Comparison of ENCODE assay signal across 8 cellular contexts in genomic region chr17:18185832-18186231, GRCh38. TPM values are rescaled to one million over a fixed set of nuclear protein-coding genes. Genes with fewer than 3 reads are reported as not detected.
A peak's percentile ranks its signal among the peaks of the same experiment; 100 is the strongest.
DNase-seq lines count a peak whose midpoint lies in the region; ATAC-seq, FAIRE-seq and TF ChIP-seq lines count a peak whose summit lies in the region.

No MANE protein-coding gene starts in this region.

- peak overlapping the region; percentile 95 for H3K4me2 ChIP-seq in K562 (ENCODE audit: insufficient read depth, low read length)
- H3K4me2 ChIP-seq in mesenchymal stem cell (ENCODE audit: low read length, poor library complexity, severe bottlenecking) = peak overlapping the region; percentile 78

- TF ChIP-seq EP300 in K562 (IDR thresholded peaks at IDR 0.05; ENCODE audit: low read length) = no peak

- H2BK120ac ChIP-seq in mesenchymal stem cell (ENCODE audit: low read depth, low read length) = no peak overlapping the region

- H2AFZ ChIP-seq in K562 (ENCODE audit: low read depth, low read length) (no peak overlapping the region), mesenchymal stem cell (ENCODE audit: low read depth, low read length) (no peak overlapping the region)

- H3K4me1 ChIP-seq in right atrium auricular region (peaks cover 0 to 76% of the 10 kb centered on the region in 2 donors), K562 (replicated peaks in 1 of 2; ENCODE audit: control insufficient read depth in 2 of 2, insufficient read depth in 2 of 2, low read length in 2 of 2) (peaks cover 40 to 41% of the 10 kb centered on the region in 2 experiments), mesenchymal stem cell (ENCODE audit: control insufficient read depth, insufficient read depth, low read depth, low read length) (peaks cover 40% of the 10 kb centered on the region), aorta (ENCODE audit: control insufficient read depth in 1 of 2, insufficient read depth in 2 of 2, low read length in 2 of 2) (peaks cover 2 to 9% of the 10 kb centered on the region in 2 donors)

- no peak for TF ChIP-seq RAD21 in K562 (CRISPR knock-in tag; conservative IDR thresholded peaks at IDR 0.05 in 1 of 2, IDR thresholded peaks at IDR 0.05 in 1 of 2)

- H3K36me3 ChIP-seq in right atrium auricular region = peaks cover 9% of the 10 kb centered on the region
- H3K36me3 ChIP-seq in K562 (ENCODE audit: control insufficient read depth, insufficient read depth, low read length) = peaks cover 50% of the 10 kb centered on the region; the same call in 2 of the 3 replicates
- peaks cover 14 to 22% of the 10 kb centered on the region in 2 experiments for H3K36me3 ChIP-seq in mesenchymal stem cell (ENCODE audit: control insufficient read depth in 1 of 2, insufficient read depth in 2 of 2, low read depth in 1 of 2, low read length in 2 of 2)
- no peaks in the 10 kb centered on the region for H3K36me3 ChIP-seq in aorta (ENCODE audit: control insufficient read depth in 1 of 2, insufficient read depth in 2 of 2, low read length in 1 of 2)

- peaks cover 72% of the 10 kb centered on the region for H3K79me2 ChIP-seq in K562 (ENCODE audit: control insufficient read depth, insufficient read depth, low read length)

- POLR2A ChIA-PET in K562 (lab: Yijun Ruan, JAX) = interaction anchor here (1.0 kb wide), 2 partner anchors 16 to 19 kb away, joined by 3 to 5 read pairs; no protein-coding TSS in a partner anchor

- no peak overlapping the region for H2AK5ac ChIP-seq in mesenchymal stem cell (ENCODE audit: low read length, severe bottlenecking)

- no peak overlapping the region for H4K91ac ChIP-seq in mesenchymal stem cell (ENCODE audit: low read length)

- peak overlapping the region in 1 of 2 experiments; percentile 23 for H3K23ac ChIP-seq in mesenchymal stem cell (ENCODE audit: low read length in 2 of 2)

- H3K27me3 ChIP-seq in right atrium auricular region (no peaks in the 10 kb centered on the region), K562 (ENCODE audit: control insufficient read depth in 2 of 2, insufficient read depth in 2 of 2, low read length in 2 of 2) (no peaks in the 10 kb centered on the region), mesenchymal stem cell (ENCODE audit: control insufficient read depth in 1 of 2, insufficient read depth in 1 of 2, low read length in 2 of 2) (no peaks in the 10 kb centered on the region), aorta (ENCODE audit: control insufficient read depth in 1 of 2, insufficient read depth in 2 of 2, low read length in 1 of 2) (no peaks in the 10 kb centered on the region)

- FAIRE-seq in K562 (lab: Jason Lieb, UNC) = peak; percentile 49

- H3K27ac ChIP-seq in right atrium auricular region (peak overlapping the region; percentile 92 to 94), K562 (ENCODE audit: extremely low read depth, low read depth, low read length) (peak overlapping the region; percentile 53; the same call in 2 of the 3 replicates), mesenchymal stem cell (ENCODE audit: low read length, poor library complexity, severe bottlenecking) (no peak overlapping the region), aorta (ENCODE audit: low read depth in 1 of 2, low read length in 2 of 2) (peak overlapping the region in 1 of 2 donors; percentile 46)

- no peak for TF ChIP-seq POLR2A in K562 (conservative IDR thresholded peaks at IDR 0.05)

- intact Hi-C loops in Right ventricle myocardium superior (cut with DNase I) (no loop called here), K562 (cut with micrococcal nuclease) (loop anchor here (2.0 kb wide), 1 partner anchor 45 kb away; no protein-coding TSS in a partner anchor), aorta (cut with DNase I) (no loop called here)

- H4K20me1 ChIP-seq in K562 (replicated peaks; ENCODE audit: control insufficient read depth, insufficient read depth, low read length) = peaks cover 43% of the 10 kb centered on the region

- DNase-seq in right atrium auricular region (ENCODE audit: low spot score) = no peak
- no peak for DNase-seq in Right ventricle myocardium superior
- DNase-seq in K562 (ENCODE audit: extremely low read depth in 1 of 4, low spot score in 3 of 4) = peak in 2 of 4 experiments; percentile 5 to 34
- peak; percentile 47 for DNase-seq in mesenchymal stem cell
- no peak for DNase-seq in aorta
- no peak for DNase-seq in NCI-H1105 (lab: John Stamatoyannopoulos, UW)
- no peak for DNase-seq in AG08395 (ENCODE audit: low spot score)

- TF ChIP-seq CTCF in right atrium auricular region (IDR thresholded peaks at IDR 0.05) (no peak), K562 (IDR thresholded peaks at IDR 0.05 in 2 of 3, conservative IDR thresholded peaks at IDR 0.05 in 1 of 3; ENCODE audit: insufficient read depth in 2 of 3, low read depth in 1 of 3, low read length in 3 of 3) (no peak)

- no TSS peak for BruUV-seq in K562 (replicated peaks; lab: Mats Ljungman, UMichigan)

- no peak overlapping the region for H4K8ac ChIP-seq in mesenchymal stem cell (ENCODE audit: low read length)

- no peak overlapping the region for H3K18ac ChIP-seq in mesenchymal stem cell (ENCODE audit: low read depth in 1 of 2, low read length in 2 of 2)

- H2BK15ac ChIP-seq in mesenchymal stem cell (ENCODE audit: low read depth, poor library complexity, severe bottlenecking) = no peak overlapping the region

- H3K79me1 ChIP-seq in mesenchymal stem cell (replicated peaks; ENCODE audit: low read length, poor library complexity, severe bottlenecking) = peaks cover 2% of the 10 kb centered on the region

- 3% methylated on average over 5 of the region's 5 CpGs for WGBS in K562 (ENCODE audit: insufficient coverage, low coverage, missing lambda C conversion rate)
- WGBS in mesenchymal stem cell = 69% methylated on average over 5 of the region's 5 CpGs
- WGBS in aorta, 2 donors = 28 to 30% methylated on average over 5 of the region's 5 CpGs

- H3K9ac ChIP-seq in K562 (ENCODE audit: insufficient read depth in 1 of 2, low read depth in 2 of 2, low read length in 2 of 2) (peak overlapping the region; percentile 83 to 94; a peak in 3 of 4 replicates), mesenchymal stem cell (ENCODE audit: low read length) (peak overlapping the region; percentile 96)

- CTCF ChIA-PET in K562 (lab: Yijun Ruan, JAX; ENCODE audit: low intra/inter-chr PET ratio) = interaction anchor here (1.1 kb wide), 1 partner anchor 45 kb away, joined by 4 read pairs; no protein-coding TSS in a partner anchor

- H3K14ac ChIP-seq in mesenchymal stem cell (ENCODE audit: low read length in 2 of 2) = no peak overlapping the region

- no peaks in the 10 kb centered on the region for H3K9me3 ChIP-seq in right atrium auricular region
- H3K9me3 ChIP-seq in K562 (replicated peaks; ENCODE audit: control insufficient read depth, insufficient read depth, low read depth, low read length) = no peaks in the 10 kb centered on the region
- H3K9me3 ChIP-seq in mesenchymal stem cell (ENCODE audit: control insufficient read depth, low read length) = no peaks in the 10 kb centered on the region
- H3K9me3 ChIP-seq in aorta (ENCODE audit: control insufficient read depth, low read length) = no peaks in the 10 kb centered on the region

- in situ Hi-C loops in K562 (cut with MboI) = no loop called here

- no peak overlapping the region for H2BK12ac ChIP-seq in mesenchymal stem cell (ENCODE audit: low read length in 2 of 2)

- peak overlapping the region; percentile 85 to 92 for H3K4me3 ChIP-seq in right atrium auricular region
- H3K4me3 ChIP-seq in K562 = peak overlapping the region; percentile 69
- peak overlapping the region in 1 of 2 experiments; percentile 89 for H3K4me3 ChIP-seq in mesenchymal stem cell (ENCODE audit: insufficient read depth in 1 of 2, low read depth in 1 of 2, low read length in 2 of 2)
- H3K4me3 ChIP-seq in aorta (ENCODE audit: low read length in 2 of 2) = peak overlapping the region; percentile 45 to 58

- H2BK5ac ChIP-seq in mesenchymal stem cell (ENCODE audit: low read depth, low read length, poor library complexity, severe bottlenecking) = no peak overlapping the region

- H3K4ac ChIP-seq in mesenchymal stem cell (ENCODE audit: low read depth in 1 of 2, low read length in 2 of 2) = no peak overlapping the region

- ATAC-seq in Right ventricle myocardium superior (ENCODE audit: poor library complexity) (no peak), K562 (no peak), aorta (ENCODE audit: low FRiP score) (no peak), GM18873 (IDR thresholded peaks at IDR 0.05; ENCODE audit: low FRiP score, unreplicated experiment) (no peak)

- no peaks in the 10 kb centered on the region for H3K9me1 ChIP-seq in K562 (ENCODE audit: control insufficient read depth, insufficient read depth, low read length)

RNA-seq across cellular contexts. Expression of gene ALKBH5, which starts 2.2 kb away (rescaled TPM):
- total RNA-seq in right atrium auricular region = 100 to 1,000 TPM; 177 to 193 TPM
- 179 TPM for total RNA-seq in Right ventricle myocardium superior
- 13.7 and 27.0 TPM in 2 replicates for total RNA-seq in K562 (2011; cell fraction: chromatin; rRNA removed; ENCODE audit: low replicate concordance)
- total RNA-seq in K562 (2011; cell fraction: nucleolus; rRNA removed) = 25.8 and 27.0 TPM in 2 replicates
- total RNA-seq in K562 (2011; cell fraction: nucleoplasm; rRNA removed) = 21.0 and 29.0 TPM in 2 replicates
- total RNA-seq in K562 (2014; rRNA removed) = 49.2 and 63.0 TPM in 2 replicates
- 34.6 and 37.5 TPM in 2 replicates for total RNA-seq in K562 (2014; rRNA removed; fragmentation: Illumina TruSeq; extraction: Trizol)
- 46.6 and 47.4 TPM in 2 replicates for total RNA-seq in K562 (2015; rRNA removed; fragmentation: Illumina TruSeq; extraction: Trizol)
- 70.0 and 73.8 TPM in 2 replicates for total RNA-seq in K562 (2021)
- 51.7 and 52.6 TPM in 2 replicates for polyA plus RNA-seq in K562 (2011; rRNA removed)
- polyA plus RNA-seq in K562 (2011; cell fraction: cytosol; rRNA removed) = 72.8 and 75.5 TPM in 2 replicates
- 25.7 and 27.6 TPM in 2 replicates for polyA plus RNA-seq in K562 (2011; cell fraction: nucleus; rRNA removed)
- polyA plus RNA-seq in K562 (2012) = 30.7 and 36.5 TPM in 2 replicates
- polyA plus RNA-seq in K562 (2014; fragmentation: Illumina TruSeq; extraction: Trizol) = 47.2 and 52.2 TPM in 2 replicates
- polyA plus RNA-seq in K562 (2014; fragmentation: Nextera tagmentation; extraction: Ambion mirVana) = 10 to 100 TPM; 11.4 to 18.0 TPM
- polyA plus RNA-seq in K562 (2014; rRNA removed) = 38.4 and 48.0 TPM in 2 replicates
- 59.1 and 79.4 TPM in 2 replicates for polyA minus RNA-seq in K562 (2011; rRNA and poly(A)+ RNA removed)
- 74.9 and 81.0 TPM in 2 replicates for polyA minus RNA-seq in K562 (2011; cell fraction: cytosol; rRNA and poly(A)+ RNA removed)
- 12.4 and 19.2 TPM in 2 replicates for polyA minus RNA-seq in K562 (2011; cell fraction: nucleus; rRNA and poly(A)+ RNA removed)
- polyA plus RNA-seq in mesenchymal stem cell (2013, experiment 1 of 2) = 51.3 TPM
- polyA plus RNA-seq in mesenchymal stem cell (2013, experiment 2 of 2) = 51.2 TPM
- total RNA-seq in aorta = 100 to 1,000 TPM in 1 of 2 donors, 10 to 100 TPM in 1; 91.5 to 114 TPM
- polyA plus RNA-seq in aorta = 10 to 100 TPM; 33.0 to 40.4 TPM

RNA-seq across cellular contexts. Expression of gene LLGL1, which starts 39.6 kb away (rescaled TPM):
- total RNA-seq in right atrium auricular region (10 to 100 TPM; 12.6 to 16.7 TPM), Right ventricle myocardium superior (7.9 TPM), K562 (2014; rRNA removed) (8.2 and 11.3 TPM in 2 replicates), K562 (2014; rRNA removed; fragmentation: Illumina TruSeq; extraction: Trizol) (1.4 and 1.7 TPM in 2 replicates), K562 (2015; rRNA removed; fragmentation: Illumina TruSeq; extraction: Trizol) (4.0 and 4.2 TPM in 2 replicates), K562 (2021) (12.4 and 12.9 TPM in 2 replicates), aorta (10 to 100 TPM; 14.1 to 18.9 TPM)
- total RNA-seq in K562 (2011; cell fraction: chromatin; rRNA removed; ENCODE audit: low replicate concordance) = 9.5 and 31.3 TPM in 2 replicates
- total RNA-seq in K562 (2011; cell fraction: nucleolus; rRNA removed) = 21.2 and 23.6 TPM in 2 replicates
- total RNA-seq in K562 (2011; cell fraction: nucleoplasm; rRNA removed) = 13.2 and 14.3 TPM in 2 replicates
- polyA plus RNA-seq in K562 (2011; rRNA removed) (6.4 and 9.2 TPM in 2 replicates), K562 (2014; fragmentation: Illumina TruSeq; extraction: Trizol) (3.7 and 8.4 TPM in 2 replicates), K562 (2014; fragmentation: Nextera tagmentation; extraction: Ambion mirVana) (under 1 TPM in 1 of 2 experiments, not detected in 1; 0.11 TPM), K562 (2014; rRNA removed) (10.7 and 11.9 TPM in 2 replicates), aorta (10 to 100 TPM in 1 of 2 donors, 1 to 10 TPM in 1; 4.0 to 12.7 TPM)
- polyA plus RNA-seq in K562 (2011; cell fraction: cytosol; rRNA removed) = 9.5 and 22.7 TPM in 2 replicates
- 16.1 and 20.2 TPM in 2 replicates for polyA plus RNA-seq in K562 (2011; cell fraction: nucleus; rRNA removed)
- polyA plus RNA-seq in K562 (2012) = 7.3 and 10.7 TPM in 2 replicates
- polyA minus RNA-seq in K562 (2011; rRNA and poly(A)+ RNA removed) = 2.5 and 5.3 TPM in 2 replicates
- 8.2 and 8.6 TPM in 2 replicates for polyA minus RNA-seq in K562 (2011; cell fraction: cytosol; rRNA and poly(A)+ RNA removed)
- 5.5 and 6.7 TPM in 2 replicates for polyA minus RNA-seq in K562 (2011; cell fraction: nucleus; rRNA and poly(A)+ RNA removed)
- polyA plus RNA-seq in mesenchymal stem cell (2013, experiment 1 of 2) = 13.5 TPM
- 13.0 TPM for polyA plus RNA-seq in mesenchymal stem cell (2013, experiment 2 of 2)
